ENCODE assay signal across 1 cellular context in the genomic region with DNA sequence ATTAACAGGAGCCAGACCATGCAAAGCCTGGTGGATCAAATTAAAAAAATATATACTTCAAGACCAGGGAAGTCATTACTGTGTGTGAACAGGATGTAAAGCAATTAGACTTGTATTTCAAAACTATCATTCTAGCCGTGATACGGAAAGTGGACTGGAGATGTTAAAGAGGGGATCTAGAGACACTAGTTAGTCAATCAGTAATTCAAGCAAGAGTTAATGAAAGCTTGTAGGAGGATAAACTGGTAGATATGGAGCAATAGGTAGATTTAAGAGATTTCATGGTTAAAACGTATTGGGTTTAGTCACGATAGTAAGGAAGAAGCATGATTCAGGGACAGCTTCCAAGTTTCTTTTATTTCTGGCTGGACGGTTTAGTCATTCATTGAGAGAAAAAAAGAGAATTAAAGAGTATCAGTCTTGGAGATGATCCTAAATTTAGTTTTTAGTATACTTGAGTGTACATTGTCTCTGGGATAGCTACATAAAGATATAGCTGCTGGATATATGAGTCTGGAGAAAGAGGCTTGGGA.
TF ChIP-seq lines count a peak whose summit lies in the region.

No MANE protein-coding gene starts in this region.

TF ChIP-seq in HepG2, 621 proteins besides CTCF, POLR2A, EP300 and RAD21:
- TF ChIP-seq THAP11 (CRISPR knock-in tag; IDR thresholded peaks at IDR 0.05) = no peak
- TF ChIP-seq ZNF256 (CRISPR knock-in tag; conservative IDR thresholded peaks at IDR 0.05) = no peak
- no peak for TF ChIP-seq ZNF333 (CRISPR knock-in tag; IDR thresholded peaks at IDR 0.05; ENCODE audit: borderline replicate concordance)
- TF ChIP-seq, protein P1, sequence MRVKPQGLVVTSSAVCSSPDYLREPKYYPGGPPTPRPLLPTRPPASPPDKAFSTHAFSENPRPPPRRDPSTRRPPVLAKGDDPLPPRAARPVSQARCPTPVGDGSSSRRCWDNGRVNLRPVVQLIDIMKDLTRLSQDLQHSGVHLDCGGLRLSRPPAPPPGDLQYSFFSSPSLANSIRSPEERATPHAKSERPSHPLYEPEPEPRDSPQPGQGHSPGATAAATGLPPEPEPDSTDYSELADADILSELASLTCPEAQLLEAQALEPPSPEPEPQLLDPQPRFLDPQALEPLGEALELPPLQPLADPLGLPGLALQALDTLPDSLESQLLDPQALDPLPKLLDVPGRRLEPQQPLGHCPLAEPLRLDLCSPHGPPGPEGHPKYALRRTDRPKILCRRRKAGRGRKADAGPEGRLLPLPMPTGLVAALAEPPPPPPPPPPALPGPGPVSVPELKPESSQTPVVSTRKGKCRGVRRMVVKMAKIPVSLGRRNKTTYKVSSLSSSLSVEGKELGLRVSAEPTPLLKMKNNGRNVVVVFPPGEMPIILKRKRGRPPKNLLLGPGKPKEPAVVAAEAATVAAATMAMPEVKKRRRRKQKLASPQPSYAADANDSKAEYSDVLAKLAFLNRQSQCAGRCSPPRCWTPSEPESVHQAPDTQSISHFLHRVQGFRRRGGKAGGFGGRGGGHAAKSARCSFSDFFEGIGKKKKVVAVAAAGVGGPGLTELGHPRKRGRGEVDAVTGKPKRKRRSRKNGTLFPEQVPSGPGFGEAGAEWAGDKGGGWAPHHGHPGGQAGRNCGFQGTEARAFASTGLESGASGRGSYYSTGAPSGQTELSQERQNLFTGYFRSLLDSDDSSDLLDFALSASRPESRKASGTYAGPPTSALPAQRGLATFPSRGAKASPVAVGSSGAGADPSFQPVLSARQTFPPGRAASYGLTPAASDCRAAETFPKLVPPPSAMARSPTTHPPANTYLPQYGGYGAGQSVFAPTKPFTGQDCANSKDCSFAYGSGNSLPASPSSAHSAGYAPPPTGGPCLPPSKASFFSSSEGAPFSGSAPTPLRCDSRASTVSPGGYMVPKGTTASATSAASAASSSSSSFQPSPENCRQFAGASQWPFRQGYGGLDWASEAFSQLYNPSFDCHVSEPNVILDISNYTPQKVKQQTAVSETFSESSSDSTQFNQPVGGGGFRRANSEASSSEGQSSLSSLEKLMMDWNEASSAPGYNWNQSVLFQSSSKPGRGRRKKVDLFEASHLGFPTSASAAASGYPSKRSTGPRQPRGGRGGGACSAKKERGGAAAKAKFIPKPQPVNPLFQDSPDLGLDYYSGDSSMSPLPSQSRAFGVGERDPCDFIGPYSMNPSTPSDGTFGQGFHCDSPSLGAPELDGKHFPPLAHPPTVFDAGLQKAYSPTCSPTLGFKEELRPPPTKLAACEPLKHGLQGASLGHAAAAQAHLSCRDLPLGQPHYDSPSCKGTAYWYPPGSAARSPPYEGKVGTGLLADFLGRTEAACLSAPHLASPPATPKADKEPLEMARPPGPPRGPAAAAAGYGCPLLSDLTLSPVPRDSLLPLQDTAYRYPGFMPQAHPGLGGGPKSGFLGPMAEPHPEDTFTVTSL (CRISPR knock-in tag; IDR thresholded peaks at IDR 0.05; ENCODE audit: borderline replicate concordance) = no peak
- TF ChIP-seq ZFP41 (CRISPR knock-in tag; IDR thresholded peaks at IDR 0.05; ENCODE audit: borderline replicate concordance) = no peak
- TF ChIP-seq DNMT1 (CRISPR knock-in tag; IDR thresholded peaks at IDR 0.05) = no peak
- no peak for TF ChIP-seq NRL (CRISPR knock-in tag; IDR thresholded peaks at IDR 0.05; ENCODE audit: borderline replicate concordance)
- TF ChIP-seq, protein P2, sequence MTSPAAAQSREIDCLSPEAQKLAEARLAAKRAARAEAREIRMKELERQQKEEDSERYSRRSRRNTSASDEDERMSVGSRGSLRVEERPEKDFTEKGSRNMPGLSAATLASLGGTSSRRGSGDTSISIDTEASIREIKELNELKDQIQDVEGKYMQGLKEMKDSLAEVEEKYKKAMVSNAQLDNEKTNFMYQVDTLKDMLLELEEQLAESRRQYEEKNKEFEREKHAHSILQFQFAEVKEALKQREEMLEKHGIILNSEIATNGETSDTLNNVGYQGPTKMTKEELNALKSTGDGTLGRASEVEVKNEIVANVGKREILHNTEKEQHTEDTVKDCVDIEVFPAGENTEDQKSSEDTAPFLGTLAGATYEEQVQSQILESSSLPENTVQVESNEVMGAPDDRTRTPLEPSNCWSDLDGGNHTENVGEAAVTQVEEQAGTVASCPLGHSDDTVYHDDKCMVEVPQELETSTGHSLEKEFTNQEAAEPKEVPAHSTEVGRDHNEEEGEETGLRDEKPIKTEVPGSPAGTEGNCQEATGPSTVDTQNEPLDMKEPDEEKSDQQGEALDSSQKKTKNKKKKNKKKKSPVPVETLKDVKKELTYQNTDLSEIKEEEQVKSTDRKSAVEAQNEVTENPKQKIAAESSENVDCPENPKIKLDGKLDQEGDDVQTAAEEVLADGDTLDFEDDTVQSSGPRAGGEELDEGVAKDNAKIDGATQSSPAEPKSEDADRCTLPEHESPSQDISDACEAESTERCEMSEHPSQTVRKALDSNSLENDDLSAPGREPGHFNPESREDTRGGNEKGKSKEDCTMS (CRISPR knock-in tag; conservative IDR thresholded peaks at IDR 0.05) = no peak
- no peak for TF ChIP-seq TEAD3 (CRISPR knock-in tag; optimal IDR thresholded peaks at IDR 0.05; ENCODE audit: borderline replicate concordance)
- TF ChIP-seq NBN (conservative IDR thresholded peaks at IDR 0.05) = no peak
